ENCODE assay signal across 1 cellular context in genomic region chr14:50892255-50892654, GRCh38.
TF ChIP-seq lines count a peak whose summit lies in the region.

No MANE protein-coding gene starts in this region.

TF ChIP-seq in HepG2, 621 proteins besides CTCF, POLR2A, EP300 and RAD21 (continued from another document and continues in another):
- TF ChIP-seq GMEB2 (CRISPR knock-in tag; IDR thresholded peaks at IDR 0.05; ENCODE audit: low read depth) (no peak), ETS1 (CRISPR knock-in tag; IDR thresholded peaks at IDR 0.05) (no peak), ZNF460 (CRISPR knock-in tag; IDR thresholded peaks at IDR 0.05; ENCODE audit: borderline replicate concordance) (no peak), ZNF883 (CRISPR knock-in tag; IDR thresholded peaks at IDR 0.05; ENCODE audit: not compliant biosample characterization) (no peak), WIZ (CRISPR knock-in tag; IDR thresholded peaks at IDR 0.05) (no peak), ZNF510 (CRISPR knock-in tag; IDR thresholded peaks at IDR 0.05; ENCODE audit: low read depth) (no peak), ZNF724P (CRISPR knock-in tag; IDR thresholded peaks at IDR 0.05; ENCODE audit: borderline replicate concordance) (no peak), MTF2 (CRISPR knock-in tag; IDR thresholded peaks at IDR 0.05; ENCODE audit: borderline replicate concordance) (no peak), SMYD3 (CRISPR knock-in tag; IDR thresholded peaks at IDR 0.05) (no peak), PRDM15 (CRISPR knock-in tag; IDR thresholded peaks at IDR 0.05) (no peak), FIP1L1 (IDR thresholded peaks at IDR 0.05; ENCODE audit: borderline replicate concordance, insufficient read depth, low read depth, low read length) (no peak), ZNF710 (CRISPR knock-in tag; IDR thresholded peaks at IDR 0.05; ENCODE audit: borderline replicate concordance) (0 out of 2 replicates have a peak, but pooled peaks have one; percentile 58), ZNF180 (CRISPR knock-in tag; IDR thresholded peaks at IDR 0.05; ENCODE audit: borderline replicate concordance, low read depth) (no peak), AHR (CRISPR knock-in tag; IDR thresholded peaks at IDR 0.05) (no peak), BHLHE40 (IDR thresholded peaks at IDR 0.05; ENCODE audit: low read length) (no peak), NCOA5 (CRISPR knock-in tag; IDR thresholded peaks at IDR 0.05) (no peak), PAF1 (CRISPR knock-in tag; IDR thresholded peaks at IDR 0.05) (no peak), ZNF878 (CRISPR knock-in tag; IDR thresholded peaks at IDR 0.05) (peak; percentile 43; the same call in 1 of the 2 replicates), ZBTB4 (CRISPR knock-in tag; IDR thresholded peaks at IDR 0.05; ENCODE audit: borderline replicate concordance) (no peak), HNF1B (CRISPR knock-in tag; IDR thresholded peaks at IDR 0.05) (no peak), TFDP1 (CRISPR knock-in tag; IDR thresholded peaks at IDR 0.05; ENCODE audit: borderline replicate concordance) (peak; percentile 31; the same call in 1 of the 2 replicates), SP2 (CRISPR knock-in tag; IDR thresholded peaks at IDR 0.05) (no peak), ZNF24 (IDR thresholded peaks at IDR 0.05) (no peak), FOSL2 (CRISPR knock-in tag; IDR thresholded peaks at IDR 0.05) (peak; percentile 44; the same call in 1 of the 2 replicates), HCFC1 (IDR thresholded peaks at IDR 0.05; ENCODE audit: low read depth, low read length) (no peak), ZFX (CRISPR knock-in tag; IDR thresholded peaks at IDR 0.05; ENCODE audit: low read depth) (peak; percentile 49), ZBED4 (CRISPR knock-in tag; IDR thresholded peaks at IDR 0.05; ENCODE audit: borderline replicate concordance) (no peak), ZBTB10 (CRISPR knock-in tag; IDR thresholded peaks at IDR 0.05; ENCODE audit: borderline replicate concordance) (no peak), ERF (CRISPR knock-in tag; IDR thresholded peaks at IDR 0.05) (peak; percentile 36; the same call in 1 of the 2 replicates), SP4 (CRISPR knock-in tag; IDR thresholded peaks at IDR 0.05) (no peak), KDM5B (CRISPR knock-in tag; IDR thresholded peaks at IDR 0.05; ENCODE audit: borderline replicate concordance) (no peak), PCBP2 (optimal IDR thresholded peaks at IDR 0.05; ENCODE audit: low read depth, low read length, poor library complexity, severe bottlenecking) (no peak), KLF16 (CRISPR knock-in tag; IDR thresholded peaks at IDR 0.05) (no peak), ZSCAN20 (CRISPR knock-in tag; IDR thresholded peaks at IDR 0.05; ENCODE audit: borderline replicate concordance) (no peak), MEIS2 (CRISPR knock-in tag; IDR thresholded peaks at IDR 0.05) (0 out of 2 replicates have a peak, but pooled peaks have one; percentile 27), ZNF234 (CRISPR knock-in tag; conservative IDR thresholded peaks at IDR 0.05) (no peak), ZNF790 (CRISPR knock-in tag; IDR thresholded peaks at IDR 0.05; ENCODE audit: borderline replicate concordance) (no peak), FOXC1 (CRISPR knock-in tag; IDR thresholded peaks at IDR 0.05; ENCODE audit: borderline replicate concordance) (no peak), ZMYM2 (CRISPR knock-in tag; IDR thresholded peaks at IDR 0.05) (no peak), ZNF644 (CRISPR knock-in tag; IDR thresholded peaks at IDR 0.05; ENCODE audit: low read depth) (no peak)
